Comparison of ENCODE assay signal across 8 cellular contexts in the genomic region with DNA sequence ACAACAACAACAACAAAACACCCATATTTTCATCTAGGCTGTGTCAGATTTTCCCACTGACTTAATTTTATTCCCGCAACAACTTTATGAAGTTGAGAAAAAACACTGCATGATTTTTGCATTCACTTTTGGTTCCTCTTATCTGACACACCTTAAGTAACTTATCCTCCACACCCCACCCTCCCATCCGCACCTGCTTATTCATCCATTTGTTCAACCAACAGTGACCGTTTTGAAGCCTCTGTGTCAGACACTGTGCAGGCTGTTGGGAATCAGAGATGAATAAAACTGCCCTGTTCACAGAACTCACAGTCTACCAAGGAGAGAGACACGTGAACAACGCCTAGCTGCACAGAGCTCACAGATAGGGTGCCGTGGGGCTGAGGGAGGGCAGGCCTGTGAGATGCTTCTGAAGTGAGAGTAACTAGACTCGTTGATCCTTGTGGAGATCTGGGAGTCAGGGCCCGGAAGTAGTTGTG. TPM values are rescaled to one million over a fixed set of nuclear protein-coding genes. Genes with fewer than 3 reads are reported as not detected.
DNase-seq lines count a peak whose midpoint lies in the region; ATAC-seq and TF ChIP-seq lines count a peak whose summit lies in the region.
"Had no signal": no experiment of that assay in that cellular context is flagged by ENCODE, and none has a peak within 500 bp of the region (broad histone marks: within the 10 kb centered on the region; RNA-seq: fewer than 3 reads in every experiment).

No MANE protein-coding gene starts in this region.

- no peaks in the 10 kb centered on the region for H3K36me3 ChIP-seq in transverse colon

- peak; percentile 30 for ATAC-seq in GM18907 (IDR thresholded peaks at IDR 0.05; ENCODE audit: unreplicated experiment)
- no peak for ATAC-seq in HG03571 (IDR thresholded peaks at IDR 0.05; ENCODE audit: unreplicated experiment)
- ATAC-seq: activated T-cell treated with anti-CD3 and anti-CD28 coated beads, Interleukin-2, amount 50 U/mL, for 4 hours had no signal

- intact Hi-C loops in transverse colon (cut with DNase I; ENCODE audit: low total_unique reads) = loop anchor here (10.0 kb wide), 2 partner anchors 47 to 133 kb away; partner anchors contain the start of genes CNNM3 and KANSL3

- H3K9me3 ChIP-seq in transverse colon = no peaks in the 10 kb centered on the region

- H3K27ac ChIP-seq in transverse colon = peak overlapping the region; percentile 84 to 89 (median 87)

- DNase-seq in HK-2 (ENCODE audit: unreplicated experiment) = peak; percentile 24
- DNase-seq in fibroblast of villous mesenchyme (ENCODE audit: low read depth) = peak; percentile 55
- DNase-seq in transverse colon = peak; percentile 74
- DNase-seq in iPS-NIHi7 (ENCODE audit: extremely low spot score) = no peak
- DNase-seq in NCI-H82 treated with DMSO at 0.1 percent for 48 hours (lab: John Stamatoyannopoulos, UW; ENCODE audit: unreplicated experiment) = no peak
- DNase-seq: activated T-cell treated with anti-CD3 and anti-CD28 coated beads, Interleukin-2, amount 50 U/mL, for 4 hours had no signal

- H3K4me3 ChIP-seq in fibroblast of villous mesenchyme (ENCODE audit: low read depth, low read length) (no peak overlapping the region), transverse colon (peak overlapping the region in 1 of 4 donors; percentile 13)

- no peak for TF ChIP-seq EP300 in transverse colon (IDR thresholded peaks at IDR 0.05; ENCODE audit: low read depth)

- peak; percentile 60 for TF ChIP-seq POLR2A in transverse colon (IDR thresholded peaks at IDR 0.05)

- H3K27me3 ChIP-seq in transverse colon = no peaks in the 10 kb centered on the region

- WGBS in transverse colon (ENCODE audit: low coverage in 1 of 2), 2 donors = 56 to 70% methylated on average over 5 to 8 of the region's 8 CpGs

- TF ChIP-seq CTCF in fibroblast of villous mesenchyme (IDR thresholded peaks at IDR 0.05; ENCODE audit: insufficient read depth, low read depth, low read length) (no peak), transverse colon (IDR thresholded peaks at IDR 0.05) (no peak)

- H3K4me1 ChIP-seq in transverse colon = peaks cover 25 to 96% (median 79%) of the 10 kb centered on the region in 4 donors

- in situ Hi-C loops in transverse colon (cut with MboI; ENCODE audit: low pct_ligation_motif_present in 1 of 4, low pct_unique_long_range_greater_than_20kb in 1 of 4, low sequenced_read_pairs in 3 of 4) = no loop called here

RNA-seq across cellular contexts. Expression of gene CNNM4, which starts 7.4 kb away (rescaled TPM):
- total RNA-seq in fibroblast of villous mesenchyme (3.9 and 5.6 TPM in 2 replicates), transverse colon (100 to 1,000 TPM in 1 of 4 donors, 10 to 100 TPM in 3; 66.5 to 134 (median 85.7) TPM)

RNA-seq across cellular contexts. Expression of gene LMAN2L, which starts 28.3 kb away (rescaled TPM):
- total RNA-seq in fibroblast of villous mesenchyme (15.1 and 31.1 TPM in 2 replicates), transverse colon (10 to 100 TPM; 16.7 to 27.3 (median 19.0) TPM)

RNA-seq across cellular contexts. Expression of gene CNNM3, which starts 47.9 kb away (rescaled TPM):
- total RNA-seq in fibroblast of villous mesenchyme (6.4 and 8.6 TPM in 2 replicates), transverse colon (10 to 100 TPM; 14.2 to 54.3 (median 22.3) TPM)

Comparison
In these comparisons a context has a peak if more than half of its experiments do, and no peak if none do; other contexts are left out.
1. DNase-seq: peak in HK-2 (single experiment), fibroblast of villous mesenchyme (single experiment) and transverse colon (single experiment); none in iPS-NIHi7 (single experiment) and NCI-H82 treated with DMSO at 0.1 percent for 48 hours (single experiment).
2. RNA of gene CNNM4, which starts 7.4 kb away (total RNA-seq): 66.5 to 134 TPM in transverse colon; 3.9 to 5.6 TPM in fibroblast of villous mesenchyme; every median in the first group is over 10 times any median in the second.